10 cellular contexts compared by ENCODE assay signal in the genomic region with DNA sequence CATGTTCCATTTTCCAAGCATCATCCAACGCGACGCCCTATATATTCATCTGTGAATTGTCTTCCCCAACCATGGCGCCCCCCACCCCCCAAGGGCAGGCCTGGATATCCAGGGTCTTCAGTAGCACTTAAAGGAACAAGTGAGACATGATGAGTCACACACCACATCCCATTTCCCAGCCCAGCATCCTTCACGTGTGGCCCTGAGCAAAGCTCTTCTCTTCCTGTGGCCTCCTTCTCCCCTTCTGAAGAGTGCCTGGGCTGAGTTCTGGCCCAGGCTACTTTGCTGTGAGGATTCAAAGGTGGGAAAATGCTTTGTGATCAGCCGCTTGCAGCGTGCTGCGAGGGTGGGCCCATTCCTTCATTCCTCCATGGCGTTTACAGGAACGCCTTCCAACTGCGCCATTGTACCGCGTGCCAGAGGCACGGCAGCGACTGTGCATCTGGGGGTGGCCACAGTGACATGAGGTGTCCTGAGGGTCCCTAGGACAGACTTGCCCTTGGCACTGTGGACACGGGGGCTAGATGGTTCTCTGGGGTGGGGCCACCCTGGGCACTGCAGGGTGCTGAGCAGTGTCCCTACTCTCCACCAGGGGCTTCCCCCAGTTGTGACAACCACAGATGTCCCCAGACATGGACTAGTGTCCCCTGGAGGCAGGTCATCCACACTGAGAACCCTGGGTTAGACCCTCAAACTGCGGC. TPM values are rescaled to one million over a fixed set of nuclear protein-coding genes. Genes with fewer than 3 reads are reported as not detected.
DNase-seq lines count a peak whose midpoint lies in the region; ATAC-seq and TF ChIP-seq lines count a peak whose summit lies in the region.
"Had no signal": no experiment of that assay in that cellular context is flagged by ENCODE, and none has a peak within 500 bp of the region (broad histone marks: within the 10 kb centered on the region; RNA-seq: fewer than 3 reads in every experiment).

No MANE protein-coding gene starts in this region.

- DNase-seq in HK-2 (ENCODE audit: unreplicated experiment) (peak; percentile 56), islet precursor cell (peak; percentile 77), NCI-H1694 (lab: John Stamatoyannopoulos, UW) (no peak), uterus (no peak)
- DNase-seq in activated T-helper 2 cell treated with anti-CD3 and anti-CD28 coated beads, Interferon-gamma antibody, Interleukin-2, Interleukin-4, amounts not matched to agents 10 μg/mL and 5 μg/mL and 100 μg/mL, durations not matched to agents 14 hours and 24 hours and 36 hours (ENCODE audit: low spot score), result no peak
- DNase-seq: NCI-H2171 had no signal

- H3K36me3 ChIP-seq in BLaER1 (peaks cover 46% of the 10 kb centered on the region), uterus (no peaks in the 10 kb centered on the region)

- H3K4me2 ChIP-seq in BLaER1, result no peak overlapping the region

- no peak overlapping the region for H3K9ac ChIP-seq in BLaER1

- ATAC-seq in HG02938 (IDR thresholded peaks at IDR 0.05; ENCODE audit: unreplicated experiment) (no peak), HG02763 (IDR thresholded peaks at IDR 0.05; ENCODE audit: unreplicated experiment) (no peak)

- peaks cover 13% of the 10 kb centered on the region for H4K20me1 ChIP-seq in BLaER1

- no peak overlapping the region for H3K4me3 Mint-ChIP-seq in activated T-helper 2 cell treated with anti-CD3 and anti-CD28 coated beads, Interferon-gamma antibody, Interleukin-2, Interleukin-4, amounts not matched to agents 10 μg/mL and 5 μg/mL and 100 μg/mL, durations not matched to agents 14 hours and 24 hours and 36 hours (ENCODE audit: low read depth)

- TF ChIP-seq CTCF in uterus (IDR thresholded peaks at IDR 0.05), result no peak

- TF ChIP-seq POLR2A in uterus (IDR thresholded peaks at IDR 0.05), result no peak

- H3K4me1 ChIP-seq in BLaER1 (peaks cover 46% of the 10 kb centered on the region), uterus (no peaks in the 10 kb centered on the region)

- H3K9me3 ChIP-seq in BLaER1, result no peaks in the 10 kb centered on the region
- no peaks in the 10 kb centered on the region for H3K9me3 ChIP-seq in uterus

- no peaks in the 10 kb centered on the region for H3K9me3 Mint-ChIP-seq in activated T-helper 2 cell treated with anti-CD3 and anti-CD28 coated beads, Interferon-gamma antibody, Interleukin-2, Interleukin-4, amounts not matched to agents 10 μg/mL and 5 μg/mL and 100 μg/mL, durations not matched to agents 14 hours and 24 hours and 36 hours

- H3K27ac Mint-ChIP-seq in activated T-helper 2 cell treated with anti-CD3 and anti-CD28 coated beads, Interferon-gamma antibody, Interleukin-2, Interleukin-4, amounts not matched to agents 10 μg/mL and 5 μg/mL and 100 μg/mL, durations not matched to agents 14 hours and 24 hours and 36 hours, result peak overlapping the region; percentile 74

- H3K27ac ChIP-seq in BLaER1, result peak overlapping the region; percentile 18; the same call in 1 of the 2 replicates
- no peak overlapping the region for H3K27ac ChIP-seq in uterus

- peaks cover 3% of the 10 kb centered on the region for H3K36me3 Mint-ChIP-seq in activated T-helper 2 cell treated with anti-CD3 and anti-CD28 coated beads, Interferon-gamma antibody, Interleukin-2, Interleukin-4, amounts not matched to agents 10 μg/mL and 5 μg/mL and 100 μg/mL, durations not matched to agents 14 hours and 24 hours and 36 hours (ENCODE audit: low read depth)

- H3K4me3 ChIP-seq in BLaER1, result no peak overlapping the region
- H3K4me3 ChIP-seq in uterus, result no peak overlapping the region

- no peaks in the 10 kb centered on the region for H3K27me3 Mint-ChIP-seq in activated T-helper 2 cell treated with anti-CD3 and anti-CD28 coated beads, Interferon-gamma antibody, Interleukin-2, Interleukin-4, amounts not matched to agents 10 μg/mL and 5 μg/mL and 100 μg/mL, durations not matched to agents 14 hours and 24 hours and 36 hours (ENCODE audit: low read depth)

- H3K27me3 ChIP-seq in BLaER1 (no peaks in the 10 kb centered on the region), uterus (no peaks in the 10 kb centered on the region)

- H3K4me1 Mint-ChIP-seq in activated T-helper 2 cell treated with anti-CD3 and anti-CD28 coated beads, Interferon-gamma antibody, Interleukin-2, Interleukin-4, amounts not matched to agents 10 μg/mL and 5 μg/mL and 100 μg/mL, durations not matched to agents 14 hours and 24 hours and 36 hours (ENCODE audit: low read depth), result peaks cover 6% of the 10 kb centered on the region

- intact Hi-C loops in activated T-helper 2 cell treated with anti-CD3 and anti-CD28 coated beads, Interferon-gamma antibody, Interleukin-2, Interleukin-4, amounts not matched to agents 10 μg/mL and 5 μg/mL and 100 μg/mL, durations not matched to agents 14 hours and 24 hours and 36 hours (cut with micrococcal nuclease), result no loop called here
- intact Hi-C loops in uterus (cut with DNase I; ENCODE audit: low total_unique reads), result no loop called here

RNA-seq across cellular contexts. Expression of gene PLIN4, which starts 11.7 kb away (rescaled TPM):
- 0.05 and 0.09 TPM in 2 replicates for total RNA-seq in activated T-helper 2 cell treated with anti-CD3 and anti-CD28 coated beads, Interferon-gamma antibody, Interleukin-2, Interleukin-4, amounts not matched to agents 10 μg/mL and 5 μg/mL and 100 μg/mL, durations not matched to agents 14 hours and 24 hours and 36 hours
- total RNA-seq in uterus, result 10 to 100 TPM in 3 of 4 donors, 1 to 10 TPM in 1; 7.9 to 78.3 (median 16.2) TPM
- total RNA-seq: T-helper 1 cell treated with Interleukin-12 subunit alpha and Interleukin-12 subunit beta and Interleukin-4 antibody, amounts not matched to agents 30 ng/mL and 1 ng/mL, for 36 hours had no signal

RNA-seq across cellular contexts. Expression of gene PLIN5, which starts 28.4 kb away (rescaled TPM):
- total RNA-seq in activated T-helper 2 cell treated with anti-CD3 and anti-CD28 coated beads, Interferon-gamma antibody, Interleukin-2, Interleukin-4, amounts not matched to agents 10 μg/mL and 5 μg/mL and 100 μg/mL, durations not matched to agents 14 hours and 24 hours and 36 hours, result 0.27 TPM in 1 of 2 replicates, not detected in the other
- total RNA-seq in uterus, result 10 to 100 TPM in 1 of 4 donors, 1 to 10 TPM in 3; 1.5 to 11.1 (median 3.0) TPM
- total RNA-seq: T-helper 1 cell treated with Interleukin-12 subunit alpha and Interleukin-12 subunit beta and Interleukin-4 antibody, amounts not matched to agents 30 ng/mL and 1 ng/mL, for 36 hours had no signal

RNA-seq across cellular contexts. Expression of gene LRG1, which starts 33.2 kb away (rescaled TPM):
- total RNA-seq in activated T-helper 2 cell treated with anti-CD3 and anti-CD28 coated beads, Interferon-gamma antibody, Interleukin-2, Interleukin-4, amounts not matched to agents 10 μg/mL and 5 μg/mL and 100 μg/mL, durations not matched to agents 14 hours and 24 hours and 36 hours, result 0.18 and 0.37 TPM in 2 replicates
- 1 to 10 TPM in 2 of 4 donors, under 1 TPM in 1, not detected in 1; 0.59 to 1.1 (median 1.1) TPM for total RNA-seq in uterus

RNA-seq across cellular contexts. Expression of gene HDGFL2, which starts 34.5 kb away (rescaled TPM):
- 61.9 and 75.6 TPM in 2 replicates for total RNA-seq in activated T-helper 2 cell treated with anti-CD3 and anti-CD28 coated beads, Interferon-gamma antibody, Interleukin-2, Interleukin-4, amounts not matched to agents 10 μg/mL and 5 μg/mL and 100 μg/mL, durations not matched to agents 14 hours and 24 hours and 36 hours
- 10 to 100 TPM in 3 of 4 donors, 1 to 10 TPM in 1; 8.5 to 65.8 (median 34.8) TPM for total RNA-seq in uterus

RNA-seq across cellular contexts. Expression of gene UBXN6, which starts 49.0 kb away (rescaled TPM):
- 51.7 and 52.8 TPM in 2 replicates for total RNA-seq in activated T-helper 2 cell treated with anti-CD3 and anti-CD28 coated beads, Interferon-gamma antibody, Interleukin-2, Interleukin-4, amounts not matched to agents 10 μg/mL and 5 μg/mL and 100 μg/mL, durations not matched to agents 14 hours and 24 hours and 36 hours
- total RNA-seq in uterus, result 100 to 1,000 TPM in 2 of 4 donors, 10 to 100 TPM in 2; 61.5 to 266 (median 90.0) TPM

Comparison
In these comparisons a context has a peak if more than half of its experiments do, and no peak if none do; other contexts are left out.
1. DNase-seq: peak in HK-2 (single experiment) and islet precursor cell (single experiment); none in activated T-helper 2 cell treated with anti-CD3 and anti-CD28 coated beads, Interferon-gamma antibody, Interleukin-2, Interleukin-4, amounts not matched to agents 10 μg/mL and 5 μg/mL and 100 μg/mL, durations not matched to agents 14 hours and 24 hours and 36 hours (single experiment), NCI-H1694 (single experiment) and uterus (0 of 2).